Comparison of ENCODE assay signal across 1 cellular context in genomic region chr3:121863247-121863646, GRCh38. TPM values are rescaled to one million over a fixed set of nuclear protein-coding genes. Genes with fewer than 3 reads are reported as not detected.
"Had no signal": no experiment of that assay in that cellular context is flagged by ENCODE, and none has a peak within 500 bp of the region (broad histone marks: within the 10 kb centered on the region; RNA-seq: fewer than 3 reads in every experiment).

No MANE protein-coding gene starts in this region.

RNA-seq across cellular contexts. Expression of gene SLC15A2, which starts 31.0 kb away (rescaled TPM):
- total RNA-seq: SJSA1 had no signal
